In genomic region chr16:83937922-83938875, GRCh38 we compare ENCODE assay signal across 1 cellular context.
TF ChIP-seq lines count a peak whose summit lies in the region.

No MANE protein-coding gene starts in this region.

TF ChIP-seq in SK-N-SH, 30 proteins besides CTCF, POLR2A, EP300 and RAD21 (continued from another document):
- TF ChIP-seq TEAD4 (IDR thresholded peaks at IDR 0.05; ENCODE audit: borderline replicate concordance, insufficient read depth) (no peak), POLR2AphosphoS5 (IDR thresholded peaks at IDR 0.05; ENCODE audit: low read depth, low read length) (no peak), RCOR1 (IDR thresholded peaks at IDR 0.05; ENCODE audit: low read length) (no peak), MEF2A (IDR thresholded peaks at IDR 0.05; ENCODE audit: borderline replicate concordance, low read depth) (no peak), USF2 (IDR thresholded peaks at IDR 0.05; ENCODE audit: borderline replicate concordance, low read depth, low read length) (no peak), RXRA (IDR thresholded peaks at IDR 0.05; ENCODE audit: borderline replicate concordance, low read depth) (no peak), ZBTB33 (IDR thresholded peaks at IDR 0.05; ENCODE audit: borderline replicate concordance, low read depth) (no peak), RFX5 (IDR thresholded peaks at IDR 0.05; ENCODE audit: low read length) (no peak), YY1 (IDR thresholded peaks at IDR 0.05; ENCODE audit: low read depth) (no peak), MAX (IDR thresholded peaks at IDR 0.05; ENCODE audit: low read depth) (no peak), TAF1 (IDR thresholded peaks at IDR 0.05; ENCODE audit: borderline replicate concordance, low read depth, low read length) (no peak), IRF3 (IDR thresholded peaks at IDR 0.05; ENCODE audit: low read depth, low read length) (no peak)
